Comparison of ENCODE assay signal across 8 cellular contexts in genomic region chrX:153933751-153934472, GRCh38. TPM values are rescaled to one million over a fixed set of nuclear protein-coding genes. Genes with fewer than 3 reads are reported as not detected.
A peak's percentile ranks its signal among the peaks of the same experiment; 100 is the strongest.
DNase-seq lines count a peak whose midpoint lies in the region; TF ChIP-seq lines count a peak whose summit lies in the region.

No MANE protein-coding gene starts in this region.

- H3K9me3 ChIP-seq in SJSA1 (replicated peaks) (no peaks in the 10 kb centered on the region), skeletal muscle satellite cell (replicated peaks; ENCODE audit: low read length) (no peaks in the 10 kb centered on the region)

- peak overlapping the region; percentile 95 for H3K4me2 ChIP-seq in skeletal muscle satellite cell (ENCODE audit: low read length)

- no peaks in the 10 kb centered on the region for H3K27me3 ChIP-seq in SJSA1 (replicated peaks)
- H3K27me3 ChIP-seq in skeletal muscle satellite cell (ENCODE audit: control insufficient read depth, insufficient read depth, low read length), result no peaks in the 10 kb centered on the region

- peak overlapping the region; percentile 86 for H3K9ac ChIP-seq in skeletal muscle satellite cell (ENCODE audit: low read depth, low read length)

- no peak overlapping the region for H3K27ac ChIP-seq in SJSA1

- peaks cover 3% of the 10 kb centered on the region; the same call in 1 of the 2 replicates for H3K4me1 ChIP-seq in SJSA1 (replicated peaks)
- H3K4me1 ChIP-seq in skeletal muscle satellite cell (ENCODE audit: control insufficient read depth, insufficient read depth, low read length), result peaks cover 19% of the 10 kb centered on the region

- peaks cover 39% of the 10 kb centered on the region for H3K36me3 ChIP-seq in SJSA1
- peaks cover 34% of the 10 kb centered on the region for H3K36me3 ChIP-seq in skeletal muscle satellite cell (ENCODE audit: insufficient read depth, low read length)

- H3K4me3 ChIP-seq in GM12865 (ENCODE audit: low read depth, low read length) (peak overlapping the region; percentile 73), SJSA1 (peak overlapping the region; percentile 99), fibroblast of villous mesenchyme (ENCODE audit: low read depth, low read length) (peak overlapping the region; percentile 70), skeletal muscle satellite cell (ENCODE audit: low read length) (peak overlapping the region; percentile 81)

- DNase-seq in GM12865 (ENCODE audit: low read depth), result no peak
- no peak for DNase-seq in SJSA1 (ENCODE audit: low read depth in 1 of 2, low spot score in 2 of 2)
- DNase-seq in fibroblast of villous mesenchyme (ENCODE audit: low read depth), result peak; percentile 20
- DNase-seq in NCI-H1417 treated with DMSO at 0.1 percent for 48 hours (lab: John Stamatoyannopoulos, UW), result no peak
- DNase-seq in cerebellar nuclear complex (lab: John Stamatoyannopoulos, UW), result no peak
- DNase-seq in activated gamma-delta T cell treated with Interleukin-2 at 50 U/mL for 16 hours, result no peak
- DNase-seq in NCI-H2196 (lab: John Stamatoyannopoulos, UW; ENCODE audit: unreplicated experiment), result no peak

- no peak for TF ChIP-seq CTCF in GM12865 (IDR thresholded peaks at IDR 0.05; ENCODE audit: insufficient read depth, low read depth, low read length, missing control alignments)
- no peak for TF ChIP-seq CTCF in fibroblast of villous mesenchyme (IDR thresholded peaks at IDR 0.05; ENCODE audit: insufficient read depth, low read depth, low read length)

RNA-seq across cellular contexts. Expression of gene NAA10, which starts 0.9 kb away (rescaled TPM):
- total RNA-seq in SJSA1 (2014; rRNA removed; shearing (Covaris generic)), result 119 and 155 TPM in 2 replicates
- 59.9 and 62.2 TPM in 2 replicates for total RNA-seq in fibroblast of villous mesenchyme
- 102 and 164 TPM in 2 replicates for total RNA-seq in skeletal muscle satellite cell (2012; rRNA removed)

RNA-seq across cellular contexts. Expression of gene ARHGAP4, which starts 7.8 kb away (rescaled TPM):
- total RNA-seq in SJSA1 (2014; rRNA removed; shearing (Covaris generic)), result 0.63 TPM in 1 of 2 replicates, not detected in the other
- 3.0 and 5.2 TPM in 2 replicates for total RNA-seq in fibroblast of villous mesenchyme
- total RNA-seq in skeletal muscle satellite cell (2012; rRNA removed), result 0.76 and 1.3 TPM in 2 replicates

RNA-seq across cellular contexts. Expression of gene RENBP, which starts 10.5 kb away (rescaled TPM):
- 0.11 TPM in 1 of 2 replicates, not detected in the other for total RNA-seq in SJSA1 (2014; rRNA removed; shearing (Covaris generic))
- 4.3 and 12.6 TPM in 2 replicates for total RNA-seq in fibroblast of villous mesenchyme
- total RNA-seq in skeletal muscle satellite cell (2012; rRNA removed), result 2.4 and 11.2 TPM in 2 replicates

RNA-seq across cellular contexts. Expression of gene AVPR2, which starts 29.4 kb away (rescaled TPM):
- not detected in 2 replicates for total RNA-seq in SJSA1 (2014; rRNA removed; shearing (Covaris generic))
- total RNA-seq in fibroblast of villous mesenchyme, result under 0.01 TPM in 1 of 2 replicates, not detected in the other
- total RNA-seq in skeletal muscle satellite cell (2012; rRNA removed), result 0.22 TPM in 1 of 2 replicates, not detected in the other

RNA-seq across cellular contexts. Expression of gene HCFC1, which starts 37.7 kb away (rescaled TPM):
- 24.6 and 42.8 TPM in 2 replicates for total RNA-seq in SJSA1 (2014; rRNA removed; shearing (Covaris generic))
- 28.1 and 28.3 TPM in 2 replicates for total RNA-seq in fibroblast of villous mesenchyme
- 22.6 and 24.5 TPM in 2 replicates for total RNA-seq in skeletal muscle satellite cell (2012; rRNA removed)
